8 cellular contexts compared by ENCODE assay signal in the genomic region with DNA sequence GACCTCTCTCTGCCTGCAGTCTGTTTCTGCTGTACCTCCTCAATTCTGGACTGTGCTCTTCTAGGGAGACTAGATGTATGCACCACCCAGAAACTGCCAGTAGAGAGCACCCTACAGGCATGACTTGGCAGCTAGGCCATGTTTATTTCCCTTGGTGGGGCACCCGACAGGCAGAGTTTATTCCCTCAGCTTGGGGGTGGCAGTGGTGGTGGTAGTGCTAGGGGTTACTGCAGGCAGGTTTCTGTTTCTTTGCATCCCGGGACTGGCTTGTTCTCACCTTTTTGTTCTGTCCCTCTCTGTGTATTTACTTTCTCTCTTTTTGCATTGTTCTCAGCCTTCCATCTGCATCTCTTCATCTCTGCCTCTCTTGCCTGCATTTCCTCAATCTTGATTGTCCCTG. TPM values are rescaled to one million over a fixed set of nuclear protein-coding genes. Genes with fewer than 3 reads are reported as not detected.
DNase-seq lines count a peak whose midpoint lies in the region; ATAC-seq and TF ChIP-seq lines count a peak whose summit lies in the region.

No MANE protein-coding gene starts in this region.

- intact Hi-C loops in PC-9 (cut with micrococcal nuclease; ENCODE audit: unreplicated experiment): loop anchor here (1.0 kb wide), 1 partner anchor 70 kb away; a partner anchor contains a TSS
- intact Hi-C loops in tibial artery (cut with DNase I; ENCODE audit: low total_unique reads): no loop called here

- DNase-seq in EL (peak; percentile 63), PC-9 (peak in 1 of 2 experiments; percentile 33), fibroblast of lung (ENCODE audit: low read depth in 2 of 2) (peak; percentile 64 to 77), tibial artery (peak in 1 of 2 donors; percentile 51)
- DNase-seq in activated T-cell treated with anti-CD3 and anti-CD28 coated beads, Interleukin-2, amount 50 U/mL, for 72 hours: peak; percentile 63 to 68
- DNase-seq in naive thymus-derived CD8-positive, alpha-beta T cell: peak; percentile 22 to 80 (median 54)

- H3K9me2 ChIP-seq in PC-9 (ENCODE audit: insufficient read depth): no peaks in the 10 kb centered on the region

- H3K4me1 ChIP-seq in PC-9 (replicated peaks; ENCODE audit: insufficient read depth) (peaks cover 7% of the 10 kb centered on the region), fibroblast of lung (ENCODE audit: control insufficient read depth, extremely low read depth, insufficient read depth, low read length) (peaks cover 2% of the 10 kb centered on the region), tibial artery (peaks cover 0 to 13% (median 7%) of the 10 kb centered on the region in 4 donors)

- H3K27ac Mint-ChIP-seq in activated T-cell treated with anti-CD3 and anti-CD28 coated beads, Interleukin-2, amount 50 U/mL, for 72 hours: peak overlapping the region; percentile 6
- peak overlapping the region in 9 of 10 donors; percentile 1 to 80 (median 51) for H3K27ac Mint-ChIP-seq in naive thymus-derived CD8-positive, alpha-beta T cell

- no peak overlapping the region for H3K4me3 Mint-ChIP-seq in activated T-cell treated with anti-CD3 and anti-CD28 coated beads, Interleukin-2, amount 50 U/mL, for 72 hours
- H3K4me3 Mint-ChIP-seq in naive thymus-derived CD8-positive, alpha-beta T cell: no peak overlapping the region

- TF ChIP-seq CTCF in PC-9 (conservative IDR thresholded peaks at IDR 0.05) (peak; percentile 66), fibroblast of lung (conservative IDR thresholded peaks at IDR 0.05 in 1 of 2, IDR thresholded peaks at IDR 0.05 in 1 of 2; ENCODE audit: low read depth in 1 of 2, low read length in 2 of 2) (peak; percentile 78 to 90), tibial artery (IDR thresholded peaks at IDR 0.05) (peak; percentile 55 to 67)

- H3K9ac ChIP-seq in fibroblast of lung (ENCODE audit: insufficient read depth, low read length): no peak overlapping the region

- H3K36me3 Mint-ChIP-seq in activated T-cell treated with anti-CD3 and anti-CD28 coated beads, Interleukin-2, amount 50 U/mL, for 72 hours (ENCODE audit: insufficient read depth in 2 of 2): peaks cover 0 to 1% of the 10 kb centered on the region in 2 donors
- no peaks in the 10 kb centered on the region for H3K36me3 Mint-ChIP-seq in naive thymus-derived CD8-positive, alpha-beta T cell

- no peaks in the 10 kb centered on the region for H3K9me3 Mint-ChIP-seq in activated T-cell treated with anti-CD3 and anti-CD28 coated beads, Interleukin-2, amount 50 U/mL, for 72 hours
- no peaks in the 10 kb centered on the region for H3K9me3 Mint-ChIP-seq in naive thymus-derived CD8-positive, alpha-beta T cell

- no TSS peak for BruUV-seq in PC-9 (replicated peaks; lab: Mats Ljungman, UMichigan)

- H3F3A ChIP-seq in PC-9 (ENCODE audit: insufficient read depth, low read depth): peaks cover 6% of the 10 kb centered on the region; the same call in 1 of the 2 replicates

- H3K36me3 ChIP-seq in PC-9 (ENCODE audit: low read depth): no peaks in the 10 kb centered on the region
- no peaks in the 10 kb centered on the region for H3K36me3 ChIP-seq in fibroblast of lung (ENCODE audit: control insufficient read depth, insufficient read depth, low read length)
- H3K36me3 ChIP-seq in tibial artery: peaks cover 9 to 90% (median 29%) of the 10 kb centered on the region in 3 donors

- H2AFZ ChIP-seq in PC-9: no peak overlapping the region
- H2AFZ ChIP-seq in fibroblast of lung (ENCODE audit: low read length): no peak overlapping the region

- H3K4me2 ChIP-seq in PC-9: no peak overlapping the region
- H3K4me2 ChIP-seq in fibroblast of lung (ENCODE audit: extremely low read depth, insufficient read depth, low read length): no peak overlapping the region

- H3K4me1 Mint-ChIP-seq in activated T-cell treated with anti-CD3 and anti-CD28 coated beads, Interleukin-2, amount 50 U/mL, for 72 hours (ENCODE audit: low read depth): peaks cover 16% of the 10 kb centered on the region
- peaks cover 25 to 38% (median 32%) of the 10 kb centered on the region in 4 donors for H3K4me1 Mint-ChIP-seq in naive thymus-derived CD8-positive, alpha-beta T cell

- CTCF ChIA-PET in PC-9 (lab: Charles Lee): interaction anchor here (0.6 kb wide), 1 partner anchor 62 kb away, joined by 4 read pairs; no protein-coding TSS in a partner anchor

- no peaks in the 10 kb centered on the region for H3K27me3 Mint-ChIP-seq in activated T-cell treated with anti-CD3 and anti-CD28 coated beads, Interleukin-2, amount 50 U/mL, for 72 hours (ENCODE audit: low read depth)
- H3K27me3 Mint-ChIP-seq in naive thymus-derived CD8-positive, alpha-beta T cell: no peaks in the 10 kb centered on the region

- H4K20me1 ChIP-seq in PC-9 (ENCODE audit: insufficient read depth) (no peaks in the 10 kb centered on the region), fibroblast of lung (ENCODE audit: control insufficient read depth, extremely low read depth, insufficient read depth, low read length) (no peaks in the 10 kb centered on the region)

- H3K9me3 ChIP-seq in PC-9 (ENCODE audit: insufficient read depth, low read depth) (no peaks in the 10 kb centered on the region), fibroblast of lung (ENCODE audit: control insufficient read depth, insufficient read depth, low read depth, low read length) (no peaks in the 10 kb centered on the region), tibial artery (no peaks in the 10 kb centered on the region)

- no peak overlapping the region for H3K4me3 ChIP-seq in PC-9
- no peak overlapping the region for H3K4me3 ChIP-seq in fibroblast of lung (replicated peaks in 1 of 4; ENCODE audit: control extremely low read depth in 1 of 4, insufficient read depth in 1 of 4, low read depth in 3 of 4, low read length in 4 of 4)
- H3K4me3 ChIP-seq in tibial artery: no peak overlapping the region

- no peaks in the 10 kb centered on the region for H3K27me3 ChIP-seq in PC-9 (ENCODE audit: insufficient read depth, low read depth)
- H3K27me3 ChIP-seq in fibroblast of lung (ENCODE audit: control insufficient read depth, insufficient read depth, low read length): no peaks in the 10 kb centered on the region
- H3K27me3 ChIP-seq in tibial artery: no peaks in the 10 kb centered on the region

- H3K27ac ChIP-seq in PC-9 (no peak overlapping the region), fibroblast of lung (ENCODE audit: insufficient read depth, low read length) (no peak overlapping the region), tibial artery (peak overlapping the region in 1 of 2 donors; percentile 25)

- ATAC-seq in HG03095 (IDR thresholded peaks at IDR 0.05; ENCODE audit: unreplicated experiment) (peak; percentile 59), GM19455 (IDR thresholded peaks at IDR 0.05; ENCODE audit: unreplicated experiment) (no peak)
- peak; percentile 90 for ATAC-seq in activated T-cell treated with anti-CD3 and anti-CD28 coated beads, Interleukin-2, amount 50 U/mL, for 72 hours (replicated peaks in 1 of 2)
- ATAC-seq in naive thymus-derived CD8-positive, alpha-beta T cell: peak; percentile 98 to 99

- H3K79me2 ChIP-seq in PC-9 (ENCODE audit: low read depth) (no peaks in the 10 kb centered on the region), fibroblast of lung (ENCODE audit: control insufficient read depth, insufficient read depth, low read length) (no peaks in the 10 kb centered on the region)

- POLR2A ChIA-PET in PC-9 (lab: Charles Lee; ENCODE audit: unreplicated experiment): interaction anchor here (0.5 kb wide), 1 partner anchor 1017 kb away, joined by 5 read pairs; no protein-coding TSS in a partner anchor
- POLR2A ChIA-PET in naive thymus-derived CD8-positive, alpha-beta T cell (lab: Charles Lee): interaction anchor here (0.6 to 3.3 kb wide), 8 partner anchors 11 to 499 kb away, joined by 3 to 18 read pairs (median 6); a partner anchor contains a TSS

RNA-seq across cellular contexts. Expression of a gene that starts 13.6 kb away (rescaled TPM):
- total RNA-seq in PC-9 (2021) (27.5 and 28.9 TPM in 2 replicates), fibroblast of lung (9.2 and 11.7 TPM in 2 replicates)
- 10 to 100 TPM in 1 of 2 donors, 1 to 10 TPM in 1; 8.5 to 14.0 TPM for total RNA-seq in activated T-cell treated with anti-CD3 and anti-CD28 coated beads, Interleukin-2, amount 50 U/mL, for 72 hours
- polyA plus RNA-seq in fibroblast of lung: 6.4 TPM in 2 replicates
- 5.6 and 7.3 TPM in 2 replicates for polyA plus RNA-seq in fibroblast of lung (2012)
- 6.3 and 8.3 TPM in 2 replicates for polyA minus RNA-seq in fibroblast of lung (ENCODE audit: low replicate concordance)
- total RNA-seq in naive thymus-derived CD8-positive, alpha-beta T cell: 10 to 100 TPM; 13.6 to 16.7 TPM
- polyA plus RNA-seq in naive thymus-derived CD8-positive, alpha-beta T cell: 1 to 10 TPM; 1.5 to 4.0 (median 2.3) TPM

RNA-seq across cellular contexts. Expression of a gene that starts 31.5 kb away (rescaled TPM):
- 1.3 and 1.7 TPM in 2 replicates for total RNA-seq in PC-9 (2021)
- total RNA-seq in activated T-cell treated with anti-CD3 and anti-CD28 coated beads, Interleukin-2, amount 50 U/mL, for 72 hours: under 1 TPM; 0.74 to 0.82 TPM
- 0.33 and 0.51 TPM in 2 replicates for total RNA-seq in fibroblast of lung
- 0.10 and 0.11 TPM in 2 replicates for polyA plus RNA-seq in fibroblast of lung
- 0.06 and 0.19 TPM in 2 replicates for polyA plus RNA-seq in fibroblast of lung (2012)
- polyA minus RNA-seq in fibroblast of lung (ENCODE audit: low replicate concordance): not detected in 2 replicates
- total RNA-seq in naive thymus-derived CD8-positive, alpha-beta T cell: under 1 TPM; 0.31 to 0.33 TPM
- polyA plus RNA-seq in naive thymus-derived CD8-positive, alpha-beta T cell: under 1 TPM in 1 of 3 donors, not detected in 2; 0.14 TPM
